Comparison of ENCODE assay signal across 30 cellular contexts in genomic region chr3:76673171-76673570, GRCh38.
"Had no signal": no experiment of that assay in that cellular context is flagged by ENCODE, and none has a peak within 500 bp of the region (broad histone marks: within the 10 kb centered on the region; RNA-seq: fewer than 3 reads in every experiment).

No MANE protein-coding gene starts in this region.

- H3K36me3 Mint-ChIP-seq: activated naive CD8-positive, alpha-beta T cell treated with anti-CD3 and anti-CD28 coated beads, Interleukin-2, amount 10 ng/mL, durations not matched to agents 7 days and 5 days had no signal

- H3K4me1 Mint-ChIP-seq: activated CD4-positive, alpha-beta memory T cell treated with anti-CD3 and anti-CD28 coated beads, Interleukin-2, amount 10 ng/mL, durations not matched to agents 7 days and 5 days; activated CD4-positive, alpha-beta T cell treated with anti-CD3 and anti-CD28 coated beads for 36 hours; activated naive CD8-positive, alpha-beta T cell treated with anti-CD3 and anti-CD28 coated beads, Interleukin-2, amount 10 ng/mL, durations not matched to agents 7 days and 5 days had no signal

- H3K27me3 Mint-ChIP-seq: activated CD4-positive, alpha-beta memory T cell treated with anti-CD3 and anti-CD28 coated beads, Interleukin-2, amount 10 ng/mL, durations not matched to agents 7 days and 5 days; activated CD4-positive, alpha-beta T cell treated with anti-CD3 and anti-CD28 coated beads for 36 hours; activated naive CD8-positive, alpha-beta T cell treated with anti-CD3 and anti-CD28 coated beads, Interleukin-2, amount 10 ng/mL, durations not matched to agents 7 days and 5 days had no signal

- H3K27ac Mint-ChIP-seq: activated CD4-positive, alpha-beta memory T cell treated with anti-CD3 and anti-CD28 coated beads, Interleukin-2, amount 10 ng/mL, durations not matched to agents 7 days and 5 days; activated CD4-positive, alpha-beta T cell treated with anti-CD3 and anti-CD28 coated beads for 36 hours; activated naive CD8-positive, alpha-beta T cell treated with anti-CD3 and anti-CD28 coated beads, Interleukin-2, amount 10 ng/mL, durations not matched to agents 7 days and 5 days; activated T-cell treated with anti-CD3 and anti-CD28 coated beads, Interleukin-2, amount 50 U/mL, for 72 hours; activated T-helper 2 cell treated with anti-CD3 and anti-CD28 coated beads, Interferon-gamma antibody, Interleukin-2, Interleukin-4, amounts not matched to agents 10 μg/mL and 5 μg/mL and 100 μg/mL, durations not matched to agents 14 hours and 24 hours and 36 hours had no signal

- H3K4me3 ChIP-seq: ascending aorta, breast epithelium, MG63, Peyer's patch, SJCRH30 had no signal

- H3K4me3 Mint-ChIP-seq: activated CD4-positive, alpha-beta memory T cell treated with anti-CD3 and anti-CD28 coated beads, Interleukin-2, amount 10 ng/mL, durations not matched to agents 7 days and 5 days; activated CD4-positive, alpha-beta T cell treated with anti-CD3 and anti-CD28 coated beads for 36 hours; activated naive CD8-positive, alpha-beta T cell treated with anti-CD3 and anti-CD28 coated beads, Interleukin-2, amount 10 ng/mL, durations not matched to agents 7 days and 5 days; activated T-cell treated with anti-CD3 and anti-CD28 coated beads, Interleukin-2, amount 50 U/mL, for 72 hours had no signal

- ATAC-seq: activated CD4-positive, alpha-beta T cell treated with anti-CD3 and anti-CD28 coated beads for 36 hours; activated T-cell treated with anti-CD3 and anti-CD28 coated beads, Interleukin-2, amount 50 U/mL, for 72 hours had no signal

- DNase-seq: activated CD4-positive, alpha-beta memory T cell treated with anti-CD3 and anti-CD28 coated beads, Interleukin-2, amount 10 ng/mL, durations not matched to agents 7 days and 5 days; activated CD4-positive, alpha-beta T cell treated with anti-CD3 and anti-CD28 coated beads for 36 hours; activated CD4-positive, alpha-beta T cell treated with anti-CD3 and anti-CD28 coated beads, Interleukin-2, amount 50 U/mL, for 1 hour; activated CD4-positive, CD25-positive, alpha-beta regulatory T cell; activated CD8-positive, alpha-beta memory T cell treated with anti-CD3 and anti-CD28 coated beads, Interleukin-2, amount 50 U/mL, for 4 hours; activated naive CD4-positive, alpha-beta T cell treated with anti-CD3 and anti-CD28 coated beads, Interleukin-2, amount 50 U/mL, for 16 hours; activated naive CD8-positive, alpha-beta T cell treated with anti-CD3 and anti-CD28 coated beads, Interleukin-2, amount 10 ng/mL, durations not matched to agents 7 days and 5 days; activated T-cell treated with anti-CD3 and anti-CD28 coated beads, Interleukin-2, amount 50 U/mL, for 72 hours; amniotic stem cell; caudate nucleus; MG63; MV-4-11; NCI-H1092 treated with DMSO at 0.1 percent for 48 hours; NCI-H1417 treated with DMSO at 0.1 percent for 48 hours; NCI-H1694 treated with DMSO at 0.1 percent for 48 hours; NCI-H2029 treated with DMSO at 0.1 percent for 48 hours; NCI-H345; NCI-H510A; NCI-H526 treated with DMSO at 0.1 percent for 48 hours; NCI-H82; NK-92 treated with Interleukin-12 subunit alpha and Interleukin-12 subunit beta, amount 100 ng/mL, for 24 hours; OCI-M1; Peyer's patch; Right ventricle myocardium superior; SJCRH30; SK-N-SH; T-helper 1 cell had no signal
